8 cellular contexts compared by ENCODE assay signal in the genomic region with DNA sequence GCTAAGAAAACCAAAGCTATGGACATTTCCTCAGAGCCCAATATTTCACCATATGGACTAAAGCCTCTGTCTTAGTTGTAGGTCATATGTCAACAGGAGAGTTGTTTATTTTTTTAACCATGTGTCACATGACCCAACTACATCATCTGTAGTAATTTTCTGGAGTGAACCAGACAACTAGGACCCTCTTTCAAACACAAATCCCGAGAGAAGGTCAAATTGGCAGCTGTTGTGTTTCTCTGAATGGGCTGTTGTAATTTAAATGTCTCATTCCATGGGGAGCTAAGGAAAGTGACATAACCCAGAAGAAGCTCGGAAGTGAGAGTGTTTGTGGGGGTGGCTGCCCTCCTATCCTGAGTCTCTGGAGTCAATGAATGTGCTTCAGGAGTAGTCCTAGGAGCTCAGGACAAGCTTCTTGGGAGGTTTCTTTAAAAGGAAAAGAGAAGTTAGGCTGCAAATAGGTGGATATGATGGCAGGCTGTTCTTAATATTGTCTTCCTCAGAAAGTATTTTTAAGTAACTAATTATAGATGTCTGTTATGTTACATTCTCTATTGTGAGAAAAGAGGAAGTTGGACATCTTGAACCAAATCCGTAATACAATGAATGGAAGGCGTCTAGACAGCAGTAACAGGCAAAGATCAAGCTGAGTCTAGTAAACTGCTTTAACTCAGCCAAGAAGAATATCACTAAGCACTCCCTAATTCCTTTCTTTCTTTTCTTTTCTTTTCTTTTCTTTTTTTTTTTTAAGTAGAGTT. TPM values are rescaled to one million over a fixed set of nuclear protein-coding genes. Genes with fewer than 3 reads are reported as not detected.
DNase-seq lines count a peak whose midpoint lies in the region; ATAC-seq lines count a peak whose summit lies in the region.

No MANE protein-coding gene starts in this region.

- H2AFZ ChIP-seq in mesenchymal stem cell (ENCODE audit: low read depth, low read length): no peak overlapping the region

- H3K27ac ChIP-seq in mesenchymal stem cell (ENCODE audit: low read length, poor library complexity, severe bottlenecking): no peak overlapping the region

- H2AK5ac ChIP-seq in mesenchymal stem cell (ENCODE audit: low read length, severe bottlenecking): peak overlapping the region; percentile 65

- H3K14ac ChIP-seq in mesenchymal stem cell (ENCODE audit: low read length in 2 of 2): no peak overlapping the region

- H4K8ac ChIP-seq in mesenchymal stem cell (ENCODE audit: low read length): no peak overlapping the region

- H2BK5ac ChIP-seq in mesenchymal stem cell (ENCODE audit: low read depth, low read length, poor library complexity, severe bottlenecking): no peak overlapping the region

- H2BK15ac ChIP-seq in mesenchymal stem cell (ENCODE audit: low read depth, poor library complexity, severe bottlenecking): no peak overlapping the region

- no peak overlapping the region for H3K23ac ChIP-seq in mesenchymal stem cell (ENCODE audit: low read length in 2 of 2)

- peaks cover 8% of the 10 kb centered on the region for H3K4me1 ChIP-seq in mesenchymal stem cell (ENCODE audit: control insufficient read depth, insufficient read depth, low read depth, low read length)

- DNase-seq in MV-4-11 (lab: John Stamatoyannopoulos, UW) (peak; percentile 87), mesenchymal stem cell (peak; percentile 52), head of caudate nucleus (no peak), activated gamma-delta T cell (lab: John Stamatoyannopoulos, UW) (no peak), NCI-H2196 treated with DMSO at 0.1 percent for 48 hours (lab: John Stamatoyannopoulos, UW; ENCODE audit: unreplicated experiment) (no peak)
- no peak for DNase-seq in activated naive CD8-positive, alpha-beta T cell treated with anti-CD3 and anti-CD28 coated beads for 36 hours

- H3K9ac ChIP-seq in mesenchymal stem cell (ENCODE audit: low read length): no peak overlapping the region

- no peak overlapping the region for H2BK12ac ChIP-seq in mesenchymal stem cell (ENCODE audit: low read length in 2 of 2)

- H3K79me1 ChIP-seq in mesenchymal stem cell (replicated peaks; ENCODE audit: low read length, poor library complexity, severe bottlenecking): no peaks in the 10 kb centered on the region

- ATAC-seq in GM18873 (IDR thresholded peaks at IDR 0.05; ENCODE audit: low FRiP score, unreplicated experiment): peak; percentile 84
- ATAC-seq in HG02763 (IDR thresholded peaks at IDR 0.05; ENCODE audit: unreplicated experiment): peak; percentile 75

- H3K9me3 Mint-ChIP-seq in activated naive CD8-positive, alpha-beta T cell treated with anti-CD3 and anti-CD28 coated beads for 36 hours: no peaks in the 10 kb centered on the region

- H3K36me3 ChIP-seq in mesenchymal stem cell (ENCODE audit: control insufficient read depth in 1 of 2, insufficient read depth in 2 of 2, low read depth in 1 of 2, low read length in 2 of 2): no peaks in the 10 kb centered on the region

- H3K4me2 ChIP-seq in mesenchymal stem cell (ENCODE audit: low read length, poor library complexity, severe bottlenecking): no peak overlapping the region

- no peaks in the 10 kb centered on the region for H3K4me1 Mint-ChIP-seq in activated naive CD8-positive, alpha-beta T cell treated with anti-CD3 and anti-CD28 coated beads for 36 hours

- no peaks in the 10 kb centered on the region for H3K9me3 ChIP-seq in mesenchymal stem cell (ENCODE audit: control insufficient read depth, low read length)

- H3K4me3 Mint-ChIP-seq in activated naive CD8-positive, alpha-beta T cell treated with anti-CD3 and anti-CD28 coated beads for 36 hours: no peak overlapping the region

- 47% methylated on average over 4 of the region's 4 CpGs for WGBS in mesenchymal stem cell

- H3K27me3 Mint-ChIP-seq in activated naive CD8-positive, alpha-beta T cell treated with anti-CD3 and anti-CD28 coated beads for 36 hours: no peaks in the 10 kb centered on the region

- no peaks in the 10 kb centered on the region for H3K36me3 Mint-ChIP-seq in activated naive CD8-positive, alpha-beta T cell treated with anti-CD3 and anti-CD28 coated beads for 36 hours

- H3K4me3 ChIP-seq in mesenchymal stem cell (ENCODE audit: insufficient read depth in 1 of 2, low read depth in 1 of 2, low read length in 2 of 2): no peak overlapping the region

- peak overlapping the region in 1 of 2 experiments; percentile 33 for H3K18ac ChIP-seq in mesenchymal stem cell (ENCODE audit: low read depth in 1 of 2, low read length in 2 of 2)

- H3K27me3 ChIP-seq in mesenchymal stem cell (ENCODE audit: control insufficient read depth in 1 of 2, insufficient read depth in 1 of 2, low read length in 2 of 2): no peaks in the 10 kb centered on the region

- H3K27ac Mint-ChIP-seq in activated naive CD8-positive, alpha-beta T cell treated with anti-CD3 and anti-CD28 coated beads for 36 hours: no peak overlapping the region

- no peak overlapping the region for H2BK120ac ChIP-seq in mesenchymal stem cell (ENCODE audit: low read depth, low read length)

- intact Hi-C loops in head of caudate nucleus (cut with DNase I): no loop called here

- H4K91ac ChIP-seq in mesenchymal stem cell (ENCODE audit: low read length): no peak overlapping the region

- H3K4ac ChIP-seq in mesenchymal stem cell (ENCODE audit: low read depth in 1 of 2, low read length in 2 of 2): no peak overlapping the region

RNA-seq across cellular contexts. Expression of a gene that starts 50.1 kb away (rescaled TPM):
- polyA plus RNA-seq in mesenchymal stem cell (2013, experiment 1 of 2): 76.4 TPM
- 83.2 TPM for polyA plus RNA-seq in mesenchymal stem cell (2013, experiment 2 of 2)
- total RNA-seq in activated naive CD8-positive, alpha-beta T cell treated with anti-CD3 and anti-CD28 coated beads for 36 hours: 10 to 100 TPM; 88.1 to 92.3 TPM

RNA-seq across cellular contexts. Expression of a gene that starts 50.2 kb away (rescaled TPM):
- 6.3 TPM for polyA plus RNA-seq in mesenchymal stem cell (2013, experiment 1 of 2)
- polyA plus RNA-seq in mesenchymal stem cell (2013, experiment 2 of 2): 7.2 TPM
- 10 to 100 TPM; 11.4 to 12.2 TPM for total RNA-seq in activated naive CD8-positive, alpha-beta T cell treated with anti-CD3 and anti-CD28 coated beads for 36 hours

Comparison
In these comparisons a context has a peak if more than half of its experiments do, and no peak if none do; other contexts are left out.
1. DNase-seq: peak in MV-4-11 (single experiment) and mesenchymal stem cell (single experiment); none in head of caudate nucleus (0 of 42), activated gamma-delta T cell (single experiment), activated naive CD8-positive, alpha-beta T cell treated with anti-CD3 and anti-CD28 coated beads for 36 hours (single experiment) and NCI-H2196 treated with DMSO at 0.1 percent for 48 hours (single experiment).